In genomic region chr21:14229399-14229798, GRCh38 we compare ENCODE assay signal across 1 cellular context.
TF ChIP-seq lines count a peak whose summit lies in the region.

No MANE protein-coding gene starts in this region.

TF ChIP-seq in K562, 482 proteins besides CTCF, POLR2A, EP300 and RAD21 (continued from another document):
- TF ChIP-seq CEBPZ (IDR thresholded peaks at IDR 0.05; ENCODE audit: borderline replicate concordance, low read depth, low read length) (peak; percentile 37; the same call in 1 of the 2 replicates), ZFP30 (CRISPR knock-in tag; IDR thresholded peaks at IDR 0.05; ENCODE audit: borderline replicate concordance) (no peak), STAT5B (CRISPR knock-in tag; IDR thresholded peaks at IDR 0.05) (no peak), MNT (conservative IDR thresholded peaks at IDR 0.05) (no peak), ZC3H8 (IDR thresholded peaks at IDR 0.05) (no peak), ZFP36 (IDR thresholded peaks at IDR 0.05; ENCODE audit: low read depth, low read length, partially characterized antibody) (peak; percentile 73), KAT2B (IDR thresholded peaks at IDR 0.05; ENCODE audit: low read depth, low read length) (no peak)
TF ChIP-seq in K562: peak in this region for 3.
